In genomic region chr1:66533804-66534745, GRCh38 we compare ENCODE assay signal across 8 cellular contexts. TPM values are rescaled to one million over a fixed set of nuclear protein-coding genes. Genes with fewer than 3 reads are reported as not detected.
DNase-seq lines count a peak whose midpoint lies in the region; ATAC-seq and TF ChIP-seq lines count a peak whose summit lies in the region.

TSS of gene SGIP1 (plus strand) at chr1:66534153. CDS start at chr1:66534359, 206 bp downstream.

- H3K27me3 ChIP-seq in iPS DF 6.9 (ENCODE audit: control insufficient read depth, insufficient read depth, low read length), result no peaks in the 10 kb centered on the region; the same call in 1 of the 2 replicates
- peaks cover 0 to 28% (median 6%) of the 10 kb centered on the region in 3 donors for H3K27me3 ChIP-seq in psoas muscle (ENCODE audit: insufficient read depth in 3 of 3, low read length in 2 of 3)

- no CpG with 5 or more reads among the region's 25 CpGs for WGBS in iPS DF 6.9 (ENCODE audit: insufficient coverage, insufficient read length)
- 9 to 17% (median 15%) methylated on average over 25 of the region's 25 CpGs for WGBS in psoas muscle, 3 donors

- DNase-seq in COLO668 (lab: John Stamatoyannopoulos, UW; ENCODE audit: unreplicated experiment) (peak; percentile 70), NCI-H2081 (lab: John Stamatoyannopoulos, UW) (peak; percentile 90 to 92), MCF 10A (ENCODE audit: unreplicated experiment) (no peak), iPS DF 6.9 (ENCODE audit: low read depth, low spot score) (no peak), psoas muscle (peak; percentile 37 to 67), SW480 (ENCODE audit: low spot score) (no peak)

- peak; percentile 58 to 82 (median 65) for ATAC-seq in psoas muscle
- ATAC-seq in GM21526 (IDR thresholded peaks at IDR 0.05; ENCODE audit: low FRiP score, unreplicated experiment), result no peak
- ATAC-seq in GM19452 (IDR thresholded peaks at IDR 0.05; ENCODE audit: unreplicated experiment), result no peak

- H3K27ac Mint-ChIP-seq in MCF 10A (ENCODE audit: low read depth, unreplicated experiment), result no peak within 1 kb of the TSS

- peak within 1 kb of the TSS; percentile 45 for H3K4me3 Mint-ChIP-seq in MCF 10A (ENCODE audit: unreplicated experiment)

- H3K4me1 Mint-ChIP-seq in MCF 10A (ENCODE audit: insufficient read depth, unreplicated experiment), result peaks cover 8% of the 10 kb centered on the region

- BruUV-seq in MCF 10A (replicated peaks; lab: Mats Ljungman, UMichigan), result no TSS peak

- H3K9me3 Mint-ChIP-seq in MCF 10A (ENCODE audit: unreplicated experiment), result no peaks in the 10 kb centered on the region

- H3K36me3 Mint-ChIP-seq in MCF 10A (ENCODE audit: insufficient read depth, unreplicated experiment), result no peaks in the 10 kb centered on the region

- TF ChIP-seq CTCF in MCF 10A (IDR thresholded peaks at IDR 0.05; ENCODE audit: unreplicated experiment) (no peak), psoas muscle (IDR thresholded peaks at IDR 0.05) (no peak)

- H3K27ac ChIP-seq in iPS DF 6.9 (ENCODE audit: low read length) (no peak within 1 kb of the TSS), psoas muscle (peak within 1 kb of the TSS; percentile 71)

- CTCF ChIA-PET in MCF 10A (lab: Yijun Ruan, JAX), result no interaction called here

- no peaks in the 10 kb centered on the region for H3K36me3 ChIP-seq in iPS DF 6.9 (ENCODE audit: control insufficient read depth, insufficient read depth, low read length)
- no peaks in the 10 kb centered on the region for H3K36me3 ChIP-seq in psoas muscle (ENCODE audit: insufficient read depth in 1 of 2, low read depth in 1 of 2)

- H3K4me3 ChIP-seq in iPS DF 6.9 (ENCODE audit: low read length), result peak within 1 kb of the TSS; percentile 35; the same call in 1 of the 2 replicates
- H3K4me3 ChIP-seq in psoas muscle, result peak within 1 kb of the TSS; percentile 60

- H3K9me3 ChIP-seq in iPS DF 6.9 (ENCODE audit: control insufficient read depth, insufficient read depth, low read length) (no peaks in the 10 kb centered on the region), psoas muscle (no peaks in the 10 kb centered on the region)

- no peaks in the 10 kb centered on the region for H3K27me3 Mint-ChIP-seq in MCF 10A (ENCODE audit: insufficient read depth, unreplicated experiment)

- intact Hi-C loops in MCF 10A (cut with micrococcal nuclease) (no loop called here), psoas muscle (cut with DNase I) (no loop called here)

- POLR2A ChIA-PET in MCF 10A (lab: Yijun Ruan, JAX), result no interaction called here

- H3K4me1 ChIP-seq in iPS DF 6.9 (ENCODE audit: control insufficient read depth, insufficient read depth, low read length) (no peaks in the 10 kb centered on the region; the same call in 1 of the 2 replicates), psoas muscle (no peaks in the 10 kb centered on the region)

RNA-seq across cellular contexts. Expression of gene SGIP1, which starts in this region (rescaled TPM):
- not detected in 2 replicates for total RNA-seq in MCF 10A (2022)
- 1 to 10 TPM in 3 of 4 donors, under 1 TPM in 1; 0.74 to 3.7 (median 1.6) TPM for total RNA-seq in psoas muscle
- 1 to 10 TPM in 2 of 3 donors, under 1 TPM in 1; 0.79 to 1.5 (median 1.0) TPM for polyA plus RNA-seq in psoas muscle

Comparison
In these comparisons a context has a peak if more than half of its experiments do, and no peak if none do; other contexts are left out.
1. DNase-seq: peak in COLO668 (single experiment), NCI-H2081 (2 of 2) and psoas muscle (2 of 2); none in MCF 10A (single experiment), iPS DF 6.9 (single experiment) and SW480 (single experiment).
2. ATAC-seq: peak in psoas muscle (4 of 4); none in GM21526 (single experiment) and GM19452 (single experiment).